In the genomic region with DNA sequence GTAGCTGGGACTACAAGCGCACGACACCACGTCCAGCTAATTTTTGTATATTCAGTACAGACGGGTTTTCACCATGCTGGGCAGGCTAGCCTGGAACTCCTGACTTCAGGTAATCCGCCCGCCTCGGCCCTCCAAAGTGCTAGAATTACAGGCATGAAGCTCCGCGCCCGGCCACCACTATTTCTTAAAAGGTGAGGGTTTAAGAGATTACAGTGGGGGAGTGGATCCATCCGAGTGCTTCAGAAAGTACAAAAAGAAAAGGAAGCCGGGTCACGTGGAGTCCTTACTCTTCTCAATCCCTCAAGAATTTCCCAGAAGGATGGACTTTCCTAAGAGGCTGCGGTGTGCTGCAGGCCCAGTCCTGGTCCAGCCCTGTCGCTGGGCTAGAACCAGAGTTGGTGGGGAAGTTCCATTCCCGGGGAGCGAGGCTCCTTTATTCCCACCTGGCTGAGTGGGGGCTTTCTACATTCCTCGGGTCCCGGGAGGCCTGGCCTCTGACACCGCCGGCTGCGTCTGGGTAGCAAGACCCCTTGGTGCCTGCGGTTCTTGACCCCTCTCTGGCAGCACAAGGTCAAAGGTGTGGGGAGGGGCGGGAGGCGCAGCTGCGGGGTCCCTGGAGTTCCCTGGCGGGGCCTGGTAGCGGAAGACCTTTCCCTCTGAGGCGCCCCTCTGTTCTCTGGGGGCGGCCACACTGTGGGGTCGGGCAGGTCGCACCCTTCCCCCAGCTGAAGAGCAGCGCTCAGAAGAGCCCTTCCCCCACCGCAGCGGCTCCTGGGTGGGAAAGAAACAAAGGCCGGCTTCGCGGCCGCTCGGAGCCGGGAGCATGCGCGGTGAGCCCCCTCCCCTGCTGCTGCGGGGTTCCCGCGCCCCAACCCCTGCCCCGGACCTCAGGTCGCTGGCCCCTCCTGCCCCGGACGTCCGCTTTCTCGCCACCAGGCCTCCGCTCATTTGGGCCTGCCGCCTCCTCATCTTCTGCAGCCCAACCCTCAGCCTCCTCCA, we compare ENCODE assay signal across 1 cellular context.
A peak's percentile ranks its signal among the peaks of the same experiment; 100 is the strongest.
TF ChIP-seq lines count a peak whose summit lies in the region.

No MANE protein-coding gene starts in this region.

TF ChIP-seq in WTC11, 78 proteins besides CTCF, POLR2A, EP300 and RAD21 (continued from another document):
- TF ChIP-seq, protein P1, sequence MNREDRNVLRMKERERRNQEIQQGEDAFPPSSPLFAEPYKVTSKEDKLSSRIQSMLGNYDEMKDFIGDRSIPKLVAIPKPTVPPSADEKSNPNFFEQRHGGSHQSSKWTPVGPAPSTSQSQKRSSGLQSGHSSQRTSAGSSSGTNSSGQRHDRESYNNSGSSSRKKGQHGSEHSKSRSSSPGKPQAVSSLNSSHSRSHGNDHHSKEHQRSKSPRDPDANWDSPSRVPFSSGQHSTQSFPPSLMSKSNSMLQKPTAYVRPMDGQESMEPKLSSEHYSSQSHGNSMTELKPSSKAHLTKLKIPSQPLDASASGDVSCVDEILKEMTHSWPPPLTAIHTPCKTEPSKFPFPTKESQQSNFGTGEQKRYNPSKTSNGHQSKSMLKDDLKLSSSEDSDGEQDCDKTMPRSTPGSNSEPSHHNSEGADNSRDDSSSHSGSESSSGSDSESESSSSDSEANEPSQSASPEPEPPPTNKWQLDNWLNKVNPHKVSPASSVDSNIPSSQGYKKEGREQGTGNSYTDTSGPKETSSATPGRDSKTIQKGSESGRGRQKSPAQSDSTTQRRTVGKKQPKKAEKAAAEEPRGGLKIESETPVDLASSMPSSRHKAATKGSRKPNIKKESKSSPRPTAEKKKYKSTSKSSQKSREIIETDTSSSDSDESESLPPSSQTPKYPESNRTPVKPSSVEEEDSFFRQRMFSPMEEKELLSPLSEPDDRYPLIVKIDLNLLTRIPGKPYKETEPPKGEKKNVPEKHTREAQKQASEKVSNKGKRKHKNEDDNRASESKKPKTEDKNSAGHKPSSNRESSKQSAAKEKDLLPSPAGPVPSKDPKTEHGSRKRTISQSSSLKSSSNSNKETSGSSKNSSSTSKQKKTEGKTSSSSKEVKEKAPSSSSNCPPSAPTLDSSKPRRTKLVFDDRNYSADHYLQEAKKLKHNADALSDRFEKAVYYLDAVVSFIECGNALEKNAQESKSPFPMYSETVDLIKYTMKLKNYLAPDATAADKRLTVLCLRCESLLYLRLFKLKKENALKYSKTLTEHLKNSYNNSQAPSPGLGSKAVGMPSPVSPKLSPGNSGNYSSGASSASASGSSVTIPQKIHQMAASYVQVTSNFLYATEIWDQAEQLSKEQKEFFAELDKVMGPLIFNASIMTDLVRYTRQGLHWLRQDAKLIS (CRISPR knock-in tag; IDR thresholded peaks at IDR 0.05; ENCODE audit: borderline replicate concordance) = no peak
- TF ChIP-seq, protein P2, sequence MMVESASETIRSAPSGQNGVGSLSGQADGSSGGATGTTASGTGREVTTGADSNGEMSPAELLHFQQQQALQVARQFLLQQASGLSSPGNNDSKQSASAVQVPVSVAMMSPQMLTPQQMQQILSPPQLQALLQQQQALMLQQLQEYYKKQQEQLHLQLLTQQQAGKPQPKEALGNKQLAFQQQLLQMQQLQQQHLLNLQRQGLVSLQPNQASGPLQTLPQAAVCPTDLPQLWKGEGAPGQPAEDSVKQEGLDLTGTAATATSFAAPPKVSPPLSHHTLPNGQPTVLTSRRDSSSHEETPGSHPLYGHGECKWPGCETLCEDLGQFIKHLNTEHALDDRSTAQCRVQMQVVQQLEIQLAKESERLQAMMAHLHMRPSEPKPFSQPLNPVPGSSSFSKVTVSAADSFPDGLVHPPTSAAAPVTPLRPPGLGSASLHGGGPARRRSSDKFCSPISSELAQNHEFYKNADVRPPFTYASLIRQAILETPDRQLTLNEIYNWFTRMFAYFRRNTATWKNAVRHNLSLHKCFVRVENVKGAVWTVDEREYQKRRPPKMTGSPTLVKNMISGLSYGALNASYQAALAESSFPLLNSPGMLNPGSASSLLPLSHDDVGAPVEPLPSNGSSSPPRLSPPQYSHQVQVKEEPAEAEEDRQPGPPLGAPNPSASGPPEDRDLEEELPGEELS (CRISPR knock-in tag; IDR thresholded peaks at IDR 0.05) = 0 out of 2 replicates have a peak, but pooled peaks have one; percentile 48
- TF ChIP-seq, protein P3, sequence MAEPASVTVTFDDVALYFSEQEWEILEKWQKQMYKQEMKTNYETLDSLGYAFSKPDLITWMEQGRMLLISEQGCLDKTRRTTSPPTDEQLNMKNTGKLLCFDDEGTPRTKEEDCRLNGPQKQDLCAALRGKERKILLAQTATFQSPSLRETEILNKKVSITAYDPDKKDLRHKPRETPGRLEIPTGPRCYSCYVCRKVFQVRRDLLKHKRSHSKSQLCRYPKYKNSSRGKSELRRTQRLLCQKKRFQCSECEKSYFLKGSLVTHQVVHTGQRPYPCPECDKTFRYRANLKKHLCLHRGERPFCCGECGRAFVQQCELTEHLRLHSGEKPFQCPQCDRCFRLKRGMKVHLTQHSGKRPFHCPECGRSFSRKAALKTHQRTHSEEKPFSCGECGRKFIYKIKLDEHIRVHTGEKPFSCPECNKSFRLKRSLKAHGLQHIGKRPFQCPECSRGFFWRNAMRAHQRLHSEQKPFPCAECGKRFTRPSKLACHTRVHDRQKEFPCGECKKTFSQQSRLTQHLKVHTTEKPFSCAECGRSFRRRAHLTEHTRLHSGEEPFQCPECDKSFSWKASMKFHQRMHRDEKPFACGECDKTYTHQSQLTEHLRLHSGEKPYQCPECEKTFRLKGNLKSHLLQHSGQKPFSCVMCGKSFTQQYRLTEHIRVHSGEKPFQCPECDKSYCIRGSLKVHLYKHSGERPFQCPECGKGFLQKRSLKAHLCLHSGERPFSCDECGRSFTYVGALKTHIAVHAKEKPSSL (CRISPR knock-in tag; conservative IDR thresholded peaks at IDR 0.05) = no peak
- no peak for TF ChIP-seq IRF2 (CRISPR knock-in tag; IDR thresholded peaks at IDR 0.05; ENCODE audit: borderline replicate concordance, low read depth)
- TF ChIP-seq, protein P4, sequence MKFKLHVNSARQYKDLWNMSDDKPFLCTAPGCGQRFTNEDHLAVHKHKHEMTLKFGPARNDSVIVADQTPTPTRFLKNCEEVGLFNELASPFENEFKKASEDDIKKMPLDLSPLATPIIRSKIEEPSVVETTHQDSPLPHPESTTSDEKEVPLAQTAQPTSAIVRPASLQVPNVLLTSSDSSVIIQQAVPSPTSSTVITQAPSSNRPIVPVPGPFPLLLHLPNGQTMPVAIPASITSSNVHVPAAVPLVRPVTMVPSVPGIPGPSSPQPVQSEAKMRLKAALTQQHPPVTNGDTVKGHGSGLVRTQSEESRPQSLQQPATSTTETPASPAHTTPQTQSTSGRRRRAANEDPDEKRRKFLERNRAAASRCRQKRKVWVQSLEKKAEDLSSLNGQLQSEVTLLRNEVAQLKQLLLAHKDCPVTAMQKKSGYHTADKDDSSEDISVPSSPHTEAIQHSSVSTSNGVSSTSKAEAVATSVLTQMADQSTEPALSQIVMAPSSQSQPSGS (CRISPR knock-in tag; IDR thresholded peaks at IDR 0.05; ENCODE audit: borderline replicate concordance, low read depth) = no peak
- TF ChIP-seq, protein P5, sequence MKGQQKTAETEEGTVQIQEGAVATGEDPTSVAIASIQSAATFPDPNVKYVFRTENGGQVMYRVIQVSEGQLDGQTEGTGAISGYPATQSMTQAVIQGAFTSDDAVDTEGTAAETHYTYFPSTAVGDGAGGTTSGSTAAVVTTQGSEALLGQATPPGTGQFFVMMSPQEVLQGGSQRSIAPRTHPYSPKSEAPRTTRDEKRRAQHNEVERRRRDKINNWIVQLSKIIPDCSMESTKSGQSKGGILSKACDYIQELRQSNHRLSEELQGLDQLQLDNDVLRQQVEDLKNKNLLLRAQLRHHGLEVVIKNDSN (CRISPR knock-in tag; IDR thresholded peaks at IDR 0.05) = peak; percentile 72
- no peak for TF ChIP-seq ZNF263 (CRISPR knock-in tag; IDR thresholded peaks at IDR 0.05; ENCODE audit: low read depth)
- no peak for TF ChIP-seq ZNF671 (CRISPR knock-in tag; IDR thresholded peaks at IDR 0.05)
- TF ChIP-seq, protein P6, sequence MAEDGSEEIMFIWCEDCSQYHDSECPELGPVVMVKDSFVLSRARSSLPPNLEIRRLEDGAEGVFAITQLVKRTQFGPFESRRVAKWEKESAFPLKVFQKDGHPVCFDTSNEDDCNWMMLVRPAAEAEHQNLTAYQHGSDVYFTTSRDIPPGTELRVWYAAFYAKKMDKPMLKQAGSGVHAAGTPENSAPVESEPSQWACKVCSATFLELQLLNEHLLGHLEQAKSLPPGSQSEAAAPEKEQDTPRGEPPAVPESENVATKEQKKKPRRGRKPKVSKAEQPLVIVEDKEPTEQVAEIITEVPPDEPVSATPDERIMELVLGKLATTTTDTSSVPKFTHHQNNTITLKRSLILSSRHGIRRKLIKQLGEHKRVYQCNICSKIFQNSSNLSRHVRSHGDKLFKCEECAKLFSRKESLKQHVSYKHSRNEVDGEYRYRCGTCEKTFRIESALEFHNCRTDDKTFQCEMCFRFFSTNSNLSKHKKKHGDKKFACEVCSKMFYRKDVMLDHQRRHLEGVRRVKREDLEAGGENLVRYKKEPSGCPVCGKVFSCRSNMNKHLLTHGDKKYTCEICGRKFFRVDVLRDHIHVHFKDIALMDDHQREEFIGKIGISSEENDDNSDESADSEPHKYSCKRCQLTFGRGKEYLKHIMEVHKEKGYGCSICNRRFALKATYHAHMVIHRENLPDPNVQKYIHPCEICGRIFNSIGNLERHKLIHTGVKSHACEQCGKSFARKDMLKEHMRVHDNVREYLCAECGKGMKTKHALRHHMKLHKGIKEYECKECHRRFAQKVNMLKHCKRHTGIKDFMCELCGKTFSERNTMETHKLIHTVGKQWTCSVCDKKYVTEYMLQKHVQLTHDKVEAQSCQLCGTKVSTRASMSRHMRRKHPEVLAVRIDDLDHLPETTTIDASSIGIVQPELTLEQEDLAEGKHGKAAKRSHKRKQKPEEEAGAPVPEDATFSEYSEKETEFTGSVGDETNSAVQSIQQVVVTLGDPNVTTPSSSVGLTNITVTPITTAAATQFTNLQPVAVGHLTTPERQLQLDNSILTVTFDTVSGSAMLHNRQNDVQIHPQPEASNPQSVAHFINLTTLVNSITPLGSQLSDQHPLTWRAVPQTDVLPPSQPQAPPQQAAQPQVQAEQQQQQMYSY (CRISPR knock-in tag; IDR thresholded peaks at IDR 0.05) = peak; percentile 60; the same call in 1 of the 2 replicates
- no peak for TF ChIP-seq JUN (CRISPR knock-in tag; IDR thresholded peaks at IDR 0.05)
- no peak for TF ChIP-seq GRHL2 (CRISPR knock-in tag; IDR thresholded peaks at IDR 0.05; ENCODE audit: insufficient replicate concordance, severe bottlenecking)
- TF ChIP-seq ETV6 (CRISPR knock-in tag; IDR thresholded peaks at IDR 0.05) = no peak
- TF ChIP-seq RORB (CRISPR knock-in tag; IDR thresholded peaks at IDR 0.05) = no peak
- TF ChIP-seq, protein P7, sequence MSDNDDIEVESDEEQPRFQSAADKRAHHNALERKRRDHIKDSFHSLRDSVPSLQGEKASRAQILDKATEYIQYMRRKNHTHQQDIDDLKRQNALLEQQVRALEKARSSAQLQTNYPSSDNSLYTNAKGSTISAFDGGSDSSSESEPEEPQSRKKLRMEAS (CRISPR knock-in tag; IDR thresholded peaks at IDR 0.05) = peak; percentile 66; the same call in 1 of the 2 replicates
- TF ChIP-seq NR1H2 (CRISPR knock-in tag; IDR thresholded peaks at IDR 0.05) = no peak
- TF ChIP-seq RELA (CRISPR knock-in tag; IDR thresholded peaks at IDR 0.05; ENCODE audit: borderline replicate concordance) = no peak
- TF ChIP-seq, protein P8, sequence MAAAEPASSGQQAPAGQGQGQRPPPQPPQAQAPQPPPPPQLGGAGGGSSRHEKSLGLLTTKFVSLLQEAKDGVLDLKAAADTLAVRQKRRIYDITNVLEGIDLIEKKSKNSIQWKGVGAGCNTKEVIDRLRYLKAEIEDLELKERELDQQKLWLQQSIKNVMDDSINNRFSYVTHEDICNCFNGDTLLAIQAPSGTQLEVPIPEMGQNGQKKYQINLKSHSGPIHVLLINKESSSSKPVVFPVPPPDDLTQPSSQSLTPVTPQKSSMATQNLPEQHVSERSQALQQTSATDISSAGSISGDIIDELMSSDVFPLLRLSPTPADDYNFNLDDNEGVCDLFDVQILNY (CRISPR knock-in tag; IDR thresholded peaks at IDR 0.05) = peak; percentile 82; the same call in 1 of the 2 replicates
